8 cellular contexts compared by ENCODE assay signal in genomic region chr4:110631582-110632505, GRCh38. TPM values are rescaled to one million over a fixed set of nuclear protein-coding genes. Genes with fewer than 3 reads are reported as not detected.
DNase-seq lines count a peak whose midpoint lies in the region; ATAC-seq and TF ChIP-seq lines count a peak whose summit lies in the region.

No MANE protein-coding gene starts in this region.

- H3K36me3 ChIP-seq in CD8-positive, alpha-beta T cell (ENCODE audit: insufficient read depth, low read length), result no peaks in the 10 kb centered on the region

- H3K36me3 Mint-ChIP-seq in CD8-positive, alpha-beta T cell, result no peaks in the 10 kb centered on the region

- peak; percentile 34 for ATAC-seq in CD8-positive, alpha-beta T cell
- ATAC-seq in GM18873 (IDR thresholded peaks at IDR 0.05; ENCODE audit: low FRiP score, unreplicated experiment) (peak; percentile 90), HG03108 (IDR thresholded peaks at IDR 0.05; ENCODE audit: unreplicated experiment) (peak; percentile 95)

- no peaks in the 10 kb centered on the region for H3K9me3 Mint-ChIP-seq in CD8-positive, alpha-beta T cell

- CTCF ChIA-PET in CD8-positive, alpha-beta T cell (lab: Charles Lee), result interaction anchor here (0.6 kb wide), 1 partner anchor 25 kb away, joined by 3 read pairs; no protein-coding TSS in a partner anchor

- H3K27ac Mint-ChIP-seq in CD8-positive, alpha-beta T cell, result no peak overlapping the region

- POLR2A ChIA-PET in CD8-positive, alpha-beta T cell (lab: Charles Lee), result no interaction called here

- no peak for TF ChIP-seq CTCF in CD8-positive, alpha-beta T cell (IDR thresholded peaks at IDR 0.05)

- DNase-seq in CD8-positive, alpha-beta T cell, result no peak
- DNase-seq in NCI-H524 (lab: John Stamatoyannopoulos, UW) (peak; percentile 42 to 60), amniotic stem cell (lab: John Stamatoyannopoulos, UW) (peak; percentile 49), hepatic stellate cell (ENCODE audit: low spot score) (peak; percentile 85), putamen (ENCODE audit: low spot score) (peak; percentile 69), NK-92 (lab: John Stamatoyannopoulos, UW; ENCODE audit: unreplicated experiment) (no peak)

- H3K4me3 Mint-ChIP-seq in CD8-positive, alpha-beta T cell, result peak overlapping the region; percentile 58

- intact Hi-C loops in CD8-positive, alpha-beta T cell (cut with DNase I, micrococcal nuclease), result no loop called here

- no peaks in the 10 kb centered on the region for H3K9me3 ChIP-seq in CD8-positive, alpha-beta T cell (ENCODE audit: low read length)

- peaks cover 20% of the 10 kb centered on the region for H3K4me1 Mint-ChIP-seq in CD8-positive, alpha-beta T cell (ENCODE audit: low read depth)

- peak overlapping the region; percentile 5 for H3K4me3 ChIP-seq in CD8-positive, alpha-beta T cell (ENCODE audit: low read depth, low read length)

- peaks cover 8% of the 10 kb centered on the region for H3K4me1 ChIP-seq in CD8-positive, alpha-beta T cell (ENCODE audit: insufficient read depth, low read length)

- peaks cover 59% of the 10 kb centered on the region for H3K27me3 ChIP-seq in CD8-positive, alpha-beta T cell (ENCODE audit: insufficient read depth, low read length)

- peaks cover 84% of the 10 kb centered on the region for H3K27me3 Mint-ChIP-seq in CD8-positive, alpha-beta T cell (ENCODE audit: low read depth)

- H3K27ac ChIP-seq in CD8-positive, alpha-beta T cell (ENCODE audit: low read depth, low read length), result no peak overlapping the region

RNA-seq across cellular contexts. Expression of gene PITX2, which starts 9.0 kb away (rescaled TPM):
- total RNA-seq in CD8-positive, alpha-beta T cell, result not detected

Comparison
In these comparisons a context has a peak if more than half of its experiments do, and no peak if none do; other contexts are left out.
1. ATAC-seq: peak in every context shown above with its lines; median percentile 95 in HG03108; 90 in GM18873; 34 in CD8-positive, alpha-beta T cell.
2. DNase-seq: peak in NCI-H524 (2 of 2), amniotic stem cell (single experiment), hepatic stellate cell (single experiment) and putamen (single experiment); none in CD8-positive, alpha-beta T cell (0 of 7) and NK-92 (single experiment).